In the genomic region with DNA sequence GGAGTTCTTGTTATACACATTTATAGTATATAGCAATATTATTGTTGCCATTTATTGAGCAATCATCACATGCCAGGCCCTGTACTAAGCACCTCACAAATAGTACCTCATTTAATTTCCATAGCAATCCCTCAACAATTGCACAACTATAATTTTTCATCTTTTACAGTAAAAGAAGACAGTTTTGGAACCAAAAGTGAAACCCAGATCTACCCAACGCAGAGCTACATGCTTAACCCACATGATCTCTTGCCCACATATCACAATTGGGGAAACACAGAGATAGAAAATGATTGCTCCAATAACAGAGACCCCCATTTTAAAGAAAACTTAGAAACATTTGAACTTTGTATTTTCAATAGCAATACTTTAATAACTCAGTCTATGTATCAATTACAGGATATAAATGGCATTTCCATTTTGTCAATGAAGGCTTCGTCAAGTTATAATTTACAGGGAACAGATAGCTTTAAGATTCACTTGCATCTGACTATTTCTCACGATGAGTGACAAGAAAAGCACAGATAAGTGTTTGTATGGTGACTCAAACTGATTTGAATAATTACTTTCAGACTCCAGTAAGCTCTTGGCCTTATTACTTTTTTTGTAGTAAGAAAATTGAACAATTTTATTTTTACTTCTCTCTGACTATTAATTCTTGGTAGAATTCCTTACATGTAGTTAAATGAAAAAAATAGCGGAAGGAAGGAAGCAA, we compare ENCODE assay signal across 1 cellular context.
TF ChIP-seq lines count a peak whose summit lies in the region.

No MANE protein-coding gene starts in this region.

TF ChIP-seq in SK-N-SH treated with all-trans-retinoic acid at 6 μM for 48 hours, 23 proteins besides CTCF, POLR2A, EP300 and RAD21 (continued from another document):
- TF ChIP-seq TCF4 (CRISPR knock-in tag; IDR thresholded peaks at IDR 0.05; ENCODE audit: borderline replicate concordance), result no peak
